2 cellular contexts compared by ENCODE assay signal in the genomic region with DNA sequence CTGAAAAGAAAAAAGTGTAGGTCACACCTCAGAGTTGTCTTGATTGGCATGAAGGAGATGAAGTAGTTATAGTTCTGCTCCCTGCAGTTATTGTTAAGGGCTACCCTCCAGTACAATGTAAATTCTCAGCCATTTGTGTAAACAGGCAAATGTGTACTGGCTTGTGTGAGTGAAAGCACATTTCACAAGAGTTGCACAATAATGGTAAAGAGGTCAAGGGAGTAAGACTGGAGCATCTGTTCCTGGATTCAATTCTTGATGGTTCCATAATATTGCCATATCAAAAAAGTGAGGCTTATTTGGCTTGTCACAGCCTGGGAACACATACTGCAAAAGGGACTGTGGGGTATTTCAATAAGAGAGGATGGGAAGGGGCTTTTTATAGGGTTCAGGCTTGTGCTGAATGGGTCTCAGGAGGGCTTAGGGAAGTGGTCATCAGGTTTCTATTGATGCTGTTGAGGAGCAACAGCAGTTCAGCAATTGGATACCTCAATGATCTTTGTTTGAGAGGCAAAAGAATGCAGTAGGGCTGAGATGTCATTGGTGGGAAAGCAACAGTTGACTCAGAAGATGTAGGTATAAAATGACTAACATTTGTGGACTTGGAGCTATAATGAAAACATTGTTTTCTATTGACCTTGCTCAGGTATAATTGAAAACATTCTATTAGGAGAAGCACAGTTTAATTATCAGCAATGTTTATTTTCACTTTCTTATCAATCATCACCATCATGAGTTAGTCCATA.
TF ChIP-seq lines count a peak whose summit lies in the region.

No MANE protein-coding gene starts in this region.

TF ChIP-seq in HEK293, 187 proteins besides CTCF, POLR2A, EP300 and RAD21:
- TF ChIP-seq KLF16 (tag by site-specific recombination; IDR thresholded peaks at IDR 0.05): no peak
- TF ChIP-seq FEZF1 (tag by site-specific recombination; IDR thresholded peaks at IDR 0.05): peak; percentile 20; the same call in 1 of the 2 replicates
- TF ChIP-seq OSR2 (tag by site-specific recombination; IDR thresholded peaks at IDR 0.05): peak; percentile 29; the same call in 1 of the 2 replicates
- no peak for TF ChIP-seq ZNF600 (tag by site-specific recombination; IDR thresholded peaks at IDR 0.05)
- TF ChIP-seq SCRT2 (tag by site-specific recombination; IDR thresholded peaks at IDR 0.05): peak; percentile 46; the same call in 1 of the 2 replicates
- peak; percentile 9 for TF ChIP-seq SETDB1 (IDR thresholded peaks at IDR 0.05; ENCODE audit: insufficient read length, low read length)

TF ChIP-seq in HepG2, 621 proteins besides CTCF, POLR2A, EP300 and RAD21 (continues in another document):
- TF ChIP-seq ZFP36L2 (CRISPR knock-in tag; IDR thresholded peaks at IDR 0.05) (no peak), TARDBP (CRISPR knock-in tag; IDR thresholded peaks at IDR 0.05) (peak; percentile 82), HNF4G (IDR thresholded peaks at IDR 0.05; ENCODE audit: borderline replicate concordance, low read depth, low read length) (peak; percentile 48; the same call in 1 of the 2 replicates), HNF4G (CRISPR knock-in tag; IDR thresholded peaks at IDR 0.05; ENCODE audit: borderline replicate concordance, low read depth) (no peak), MTF1 (CRISPR knock-in tag; IDR thresholded peaks at IDR 0.05) (no peak), FOXA1 (IDR thresholded peaks at IDR 0.05) (no peak), FOXA1 (CRISPR knock-in tag; IDR thresholded peaks at IDR 0.05) (peak; percentile 92), ZNF768 (CRISPR knock-in tag; IDR thresholded peaks at IDR 0.05) (no peak), CHCHD3 (CRISPR knock-in tag; IDR thresholded peaks at IDR 0.05) (no peak), ADNP (CRISPR knock-in tag; IDR thresholded peaks at IDR 0.05) (no peak), ZNF761 (CRISPR knock-in tag; conservative IDR thresholded peaks at IDR 0.05) (no peak), PHF8 (CRISPR knock-in tag; IDR thresholded peaks at IDR 0.05) (no peak), REXO4 (CRISPR knock-in tag; IDR thresholded peaks at IDR 0.05; ENCODE audit: borderline replicate concordance) (no peak), ZFAT (CRISPR knock-in tag; conservative IDR thresholded peaks at IDR 0.05) (no peak), CENPX (CRISPR knock-in tag; IDR thresholded peaks at IDR 0.05) (no peak), HDAC2 (CRISPR knock-in tag; IDR thresholded peaks at IDR 0.05) (peak; percentile 82), ZNF678 (CRISPR knock-in tag; IDR thresholded peaks at IDR 0.05) (no peak), U2AF2 (IDR thresholded peaks at IDR 0.05; ENCODE audit: low read depth, low read length) (no peak), ISX (CRISPR knock-in tag; conservative IDR thresholded peaks at IDR 0.05) (no peak), XBP1 (CRISPR knock-in tag; IDR thresholded peaks at IDR 0.05) (no peak), ZNF282 (IDR thresholded peaks at IDR 0.05; ENCODE audit: partially characterized antibody) (no peak), ZNF564 (CRISPR knock-in tag; IDR thresholded peaks at IDR 0.05) (0 out of 2 replicates have a peak, but pooled peaks have one; percentile 5), ISL2 (CRISPR knock-in tag; IDR thresholded peaks at IDR 0.05) (peak; percentile 78), NFYC (CRISPR knock-in tag; IDR thresholded peaks at IDR 0.05) (no peak), ZNF451 (CRISPR knock-in tag; IDR thresholded peaks at IDR 0.05) (no peak), ZFX (CRISPR knock-in tag; IDR thresholded peaks at IDR 0.05; ENCODE audit: low read depth) (no peak), HDAC1 (CRISPR knock-in tag; IDR thresholded peaks at IDR 0.05) (peak; percentile 81), ZNF724P (CRISPR knock-in tag; IDR thresholded peaks at IDR 0.05; ENCODE audit: borderline replicate concordance) (no peak), SP2 (CRISPR knock-in tag; IDR thresholded peaks at IDR 0.05) (no peak), MAF1 (CRISPR knock-in tag; IDR thresholded peaks at IDR 0.05; ENCODE audit: borderline replicate concordance) (no peak), ZNF10 (CRISPR knock-in tag; IDR thresholded peaks at IDR 0.05; ENCODE audit: borderline replicate concordance, low read depth) (no peak), SAFB2 (CRISPR knock-in tag; IDR thresholded peaks at IDR 0.05; ENCODE audit: borderline replicate concordance, low read depth) (no peak), ZNF7 (CRISPR knock-in tag; IDR thresholded peaks at IDR 0.05) (no peak), ZNF674 (CRISPR knock-in tag; IDR thresholded peaks at IDR 0.05; ENCODE audit: low read depth) (no peak), ZNF556 (CRISPR knock-in tag; IDR thresholded peaks at IDR 0.05; ENCODE audit: borderline replicate concordance) (peak; percentile 22; the same call in 1 of the 2 replicates), MYNN (CRISPR knock-in tag; IDR thresholded peaks at IDR 0.05; ENCODE audit: low read depth) (no peak), MXD4 (CRISPR knock-in tag; IDR thresholded peaks at IDR 0.05) (no peak), ZNF224 (CRISPR knock-in tag; IDR thresholded peaks at IDR 0.05) (no peak), ZNF746 (CRISPR knock-in tag; IDR thresholded peaks at IDR 0.05) (no peak), ZNF367 (CRISPR knock-in tag; IDR thresholded peaks at IDR 0.05; ENCODE audit: borderline replicate concordance) (no peak), PCBP2 (optimal IDR thresholded peaks at IDR 0.05; ENCODE audit: low read depth, low read length, poor library complexity, severe bottlenecking) (no peak), TOE1 (CRISPR knock-in tag; IDR thresholded peaks at IDR 0.05) (no peak), ZNF883 (CRISPR knock-in tag; IDR thresholded peaks at IDR 0.05; ENCODE audit: not compliant biosample characterization) (no peak), SRSF9 (IDR thresholded peaks at IDR 0.05; ENCODE audit: borderline replicate concordance, insufficient read depth, low read depth, low read length, poor library complexity, severe bottlenecking) (no peak), IKZF4 (CRISPR knock-in tag; IDR thresholded peaks at IDR 0.05; ENCODE audit: borderline replicate concordance, low read depth, not compliant biosample characterization) (no peak), GATA4 (IDR thresholded peaks at IDR 0.05; ENCODE audit: borderline replicate concordance, low read depth) (no peak), GFI1 (CRISPR knock-in tag; IDR thresholded peaks at IDR 0.05; ENCODE audit: borderline replicate concordance) (no peak), FOSL1 (CRISPR knock-in tag; IDR thresholded peaks at IDR 0.05; ENCODE audit: borderline replicate concordance) (no peak)
- TF ChIP-seq, protein P1, sequence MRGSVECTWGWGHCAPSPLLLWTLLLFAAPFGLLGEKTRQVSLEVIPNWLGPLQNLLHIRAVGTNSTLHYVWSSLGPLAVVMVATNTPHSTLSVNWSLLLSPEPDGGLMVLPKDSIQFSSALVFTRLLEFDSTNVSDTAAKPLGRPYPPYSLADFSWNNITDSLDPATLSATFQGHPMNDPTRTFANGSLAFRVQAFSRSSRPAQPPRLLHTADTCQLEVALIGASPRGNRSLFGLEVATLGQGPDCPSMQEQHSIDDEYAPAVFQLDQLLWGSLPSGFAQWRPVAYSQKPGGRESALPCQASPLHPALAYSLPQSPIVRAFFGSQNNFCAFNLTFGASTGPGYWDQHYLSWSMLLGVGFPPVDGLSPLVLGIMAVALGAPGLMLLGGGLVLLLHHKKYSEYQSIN (CRISPR knock-in tag; IDR thresholded peaks at IDR 0.05; ENCODE audit: borderline replicate concordance): no peak
- TF ChIP-seq, protein P2, sequence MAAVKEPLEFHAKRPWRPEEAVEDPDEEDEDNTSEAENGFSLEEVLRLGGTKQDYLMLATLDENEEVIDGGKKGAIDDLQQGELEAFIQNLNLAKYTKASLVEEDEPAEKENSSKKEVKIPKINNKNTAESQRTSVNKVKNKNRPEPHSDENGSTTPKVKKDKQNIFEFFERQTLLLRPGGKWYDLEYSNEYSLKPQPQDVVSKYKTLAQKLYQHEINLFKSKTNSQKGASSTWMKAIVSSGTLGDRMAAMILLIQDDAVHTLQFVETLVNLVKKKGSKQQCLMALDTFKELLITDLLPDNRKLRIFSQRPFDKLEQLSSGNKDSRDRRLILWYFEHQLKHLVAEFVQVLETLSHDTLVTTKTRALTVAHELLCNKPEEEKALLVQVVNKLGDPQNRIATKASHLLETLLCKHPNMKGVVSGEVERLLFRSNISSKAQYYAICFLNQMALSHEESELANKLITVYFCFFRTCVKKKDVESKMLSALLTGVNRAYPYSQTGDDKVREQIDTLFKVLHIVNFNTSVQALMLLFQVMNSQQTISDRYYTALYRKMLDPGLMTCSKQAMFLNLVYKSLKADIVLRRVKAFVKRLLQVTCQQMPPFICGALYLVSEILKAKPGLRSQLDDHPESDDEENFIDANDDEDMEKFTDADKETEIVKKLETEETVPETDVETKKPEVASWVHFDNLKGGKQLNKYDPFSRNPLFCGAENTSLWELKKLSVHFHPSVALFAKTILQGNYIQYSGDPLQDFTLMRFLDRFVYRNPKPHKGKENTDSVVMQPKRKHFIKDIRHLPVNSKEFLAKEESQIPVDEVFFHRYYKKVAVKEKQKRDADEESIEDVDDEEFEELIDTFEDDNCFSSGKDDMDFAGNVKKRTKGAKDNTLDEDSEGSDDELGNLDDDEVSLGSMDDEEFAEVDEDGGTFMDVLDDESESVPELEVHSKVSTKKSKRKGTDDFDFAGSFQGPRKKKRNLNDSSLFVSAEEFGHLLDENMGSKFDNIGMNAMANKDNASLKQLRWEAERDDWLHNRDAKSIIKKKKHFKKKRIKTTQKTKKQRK (IDR thresholded peaks at IDR 0.05; ENCODE audit: low read length): no peak
- TF ChIP-seq, protein P3, sequence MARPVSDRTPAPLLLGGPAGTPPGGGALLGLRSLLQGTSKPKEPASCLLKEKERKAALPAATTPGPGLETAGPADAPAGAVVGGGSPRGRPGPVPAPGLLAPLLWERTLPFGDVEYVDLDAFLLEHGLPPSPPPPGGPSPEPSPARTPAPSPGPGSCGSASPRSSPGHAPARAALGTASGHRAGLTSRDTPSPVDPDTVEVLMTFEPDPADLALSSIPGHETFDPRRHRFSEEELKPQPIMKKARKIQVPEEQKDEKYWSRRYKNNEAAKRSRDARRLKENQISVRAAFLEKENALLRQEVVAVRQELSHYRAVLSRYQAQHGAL (CRISPR knock-in tag; IDR thresholded peaks at IDR 0.05; ENCODE audit: not compliant biosample characterization): no peak
- TF ChIP-seq, protein P4, sequence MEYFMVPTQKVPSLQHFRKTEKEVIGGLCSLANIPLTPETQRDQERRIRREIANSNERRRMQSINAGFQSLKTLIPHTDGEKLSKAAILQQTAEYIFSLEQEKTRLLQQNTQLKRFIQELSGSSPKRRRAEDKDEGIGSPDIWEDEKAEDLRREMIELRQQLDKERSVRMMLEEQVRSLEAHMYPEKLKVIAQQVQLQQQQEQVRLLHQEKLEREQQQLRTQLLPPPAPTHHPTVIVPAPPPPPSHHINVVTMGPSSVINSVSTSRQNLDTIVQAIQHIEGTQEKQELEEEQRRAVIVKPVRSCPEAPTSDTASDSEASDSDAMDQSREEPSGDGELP (IDR thresholded peaks at IDR 0.05; ENCODE audit: borderline replicate concordance, low read depth): peak; percentile 45; the same call in 1 of the 2 replicates
- TF ChIP-seq, protein P5, sequence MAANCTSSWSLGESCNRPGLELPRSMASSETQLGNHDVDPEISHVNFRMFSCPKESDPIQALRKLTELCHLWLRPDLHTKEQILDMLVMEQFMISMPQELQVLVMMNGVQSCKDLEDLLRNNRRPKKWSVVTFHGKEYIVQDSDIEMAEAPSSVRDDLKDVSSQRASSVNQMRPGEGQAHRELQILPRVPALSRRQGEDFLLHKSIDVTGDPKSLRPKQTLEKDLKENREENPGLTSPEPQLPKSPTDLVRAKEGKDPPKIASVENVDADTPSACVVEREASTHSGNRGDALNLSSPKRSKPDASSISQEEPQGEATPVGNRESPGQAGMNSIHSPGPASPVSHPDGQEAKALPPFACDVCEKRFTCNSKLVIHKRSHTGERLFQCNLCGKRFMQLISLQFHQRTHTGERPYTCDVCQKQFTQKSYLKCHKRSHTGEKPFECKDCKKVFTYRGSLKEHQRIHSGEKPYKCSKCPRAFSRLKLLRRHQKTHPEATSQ (CRISPR knock-in tag; IDR thresholded peaks at IDR 0.05; ENCODE audit: borderline replicate concordance): peak; percentile 76; the same call in 1 of the 2 replicates
- TF ChIP-seq, protein P6, sequence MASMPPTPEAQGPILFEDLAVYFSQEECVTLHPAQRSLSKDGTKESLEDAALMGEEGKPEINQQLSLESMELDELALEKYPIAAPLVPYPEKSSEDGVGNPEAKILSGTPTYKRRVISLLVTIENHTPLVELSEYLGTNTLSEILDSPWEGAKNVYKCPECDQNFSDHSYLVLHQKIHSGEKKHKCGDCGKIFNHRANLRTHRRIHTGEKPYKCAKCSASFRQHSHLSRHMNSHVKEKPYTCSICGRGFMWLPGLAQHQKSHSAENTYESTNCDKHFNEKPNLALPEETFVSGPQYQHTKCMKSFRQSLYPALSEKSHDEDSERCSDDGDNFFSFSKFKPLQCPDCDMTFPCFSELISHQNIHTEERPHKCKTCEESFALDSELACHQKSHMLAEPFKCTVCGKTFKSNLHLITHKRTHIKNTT (CRISPR knock-in tag; IDR thresholded peaks at IDR 0.05): no peak
- TF ChIP-seq, protein P7, sequence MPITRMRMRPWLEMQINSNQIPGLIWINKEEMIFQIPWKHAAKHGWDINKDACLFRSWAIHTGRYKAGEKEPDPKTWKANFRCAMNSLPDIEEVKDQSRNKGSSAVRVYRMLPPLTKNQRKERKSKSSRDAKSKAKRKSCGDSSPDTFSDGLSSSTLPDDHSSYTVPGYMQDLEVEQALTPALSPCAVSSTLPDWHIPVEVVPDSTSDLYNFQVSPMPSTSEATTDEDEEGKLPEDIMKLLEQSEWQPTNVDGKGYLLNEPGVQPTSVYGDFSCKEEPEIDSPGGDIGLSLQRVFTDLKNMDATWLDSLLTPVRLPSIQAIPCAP (CRISPR knock-in tag; IDR thresholded peaks at IDR 0.05; ENCODE audit: low read depth): no peak
- TF ChIP-seq, protein P8, sequence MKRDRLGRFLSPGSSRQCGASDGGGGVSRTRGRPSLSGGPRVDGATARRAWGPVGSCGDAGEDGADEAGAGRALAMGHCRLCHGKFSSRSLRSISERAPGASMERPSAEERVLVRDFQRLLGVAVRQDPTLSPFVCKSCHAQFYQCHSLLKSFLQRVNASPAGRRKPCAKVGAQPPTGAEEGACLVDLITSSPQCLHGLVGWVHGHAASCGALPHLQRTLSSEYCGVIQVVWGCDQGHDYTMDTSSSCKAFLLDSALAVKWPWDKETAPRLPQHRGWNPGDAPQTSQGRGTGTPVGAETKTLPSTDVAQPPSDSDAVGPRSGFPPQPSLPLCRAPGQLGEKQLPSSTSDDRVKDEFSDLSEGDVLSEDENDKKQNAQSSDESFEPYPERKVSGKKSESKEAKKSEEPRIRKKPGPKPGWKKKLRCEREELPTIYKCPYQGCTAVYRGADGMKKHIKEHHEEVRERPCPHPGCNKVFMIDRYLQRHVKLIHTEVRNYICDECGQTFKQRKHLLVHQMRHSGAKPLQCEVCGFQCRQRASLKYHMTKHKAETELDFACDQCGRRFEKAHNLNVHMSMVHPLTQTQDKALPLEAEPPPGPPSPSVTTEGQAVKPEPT (CRISPR knock-in tag; IDR thresholded peaks at IDR 0.05; ENCODE audit: low read depth): no peak
